In the genomic region with DNA sequence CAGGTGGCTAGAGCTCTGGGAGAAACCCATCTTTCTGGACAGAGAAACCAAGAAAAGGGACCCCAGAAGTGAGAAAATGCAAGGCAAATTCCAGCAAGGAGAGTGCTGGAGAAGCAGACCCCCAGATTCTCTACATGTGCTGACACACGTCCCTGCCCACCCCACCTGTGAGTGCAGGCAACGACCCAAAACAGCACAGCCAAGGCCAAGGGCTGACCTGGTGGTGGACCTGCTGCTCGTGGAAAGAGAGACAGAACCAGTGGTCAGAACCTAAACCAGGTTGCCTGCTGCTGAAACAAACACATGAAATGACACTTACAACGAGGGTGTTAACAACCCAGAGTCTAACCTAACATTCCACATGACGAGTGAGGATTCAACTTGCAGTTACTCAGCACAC, we compare ENCODE assay signal across 26 cellular contexts.
"Had no signal": no experiment of that assay in that cellular context is flagged by ENCODE, and none has a peak within 500 bp of the region (broad histone marks: within the 10 kb centered on the region; RNA-seq: fewer than 3 reads in every experiment).

No MANE protein-coding gene starts in this region.

- H3K27ac Mint-ChIP-seq: activated CD8-positive, alpha-beta memory T cell treated with anti-CD3 and anti-CD28 coated beads, Interleukin-2, amount 10 ng/mL, durations not matched to agents 7 days and 5 days; activated naive CD8-positive, alpha-beta T cell; WTC11 had no signal

- H3K36me3 Mint-ChIP-seq: activated CD8-positive, alpha-beta memory T cell treated with anti-CD3 and anti-CD28 coated beads, Interleukin-2, amount 10 ng/mL, durations not matched to agents 7 days and 5 days; activated naive CD8-positive, alpha-beta T cell had no signal

- H3K27me3 Mint-ChIP-seq: activated CD8-positive, alpha-beta memory T cell treated with anti-CD3 and anti-CD28 coated beads, Interleukin-2, amount 10 ng/mL, durations not matched to agents 7 days and 5 days; activated naive CD8-positive, alpha-beta T cell had no signal

- H3K36me3 ChIP-seq: breast epithelium had no signal

- H3K4me3 Mint-ChIP-seq: activated CD8-positive, alpha-beta memory T cell treated with anti-CD3 and anti-CD28 coated beads, Interleukin-2, amount 10 ng/mL, durations not matched to agents 7 days and 5 days; activated naive CD8-positive, alpha-beta T cell; activated T-cell treated with anti-CD3 and anti-CD28 coated beads, Interleukin-2, amount 50 U/mL, for 4 hours; WTC11 had no signal

- H3K27me3 ChIP-seq: breast epithelium, MG63, Peyer's patch, SJSA1 had no signal

- H3K27ac ChIP-seq: breast epithelium, Peyer's patch, SJSA1 had no signal

- H3K4me3 ChIP-seq: breast epithelium, MG63, Peyer's patch, SJSA1 had no signal

- H3K4me1 ChIP-seq: breast epithelium, Peyer's patch, SJSA1 had no signal

- DNase-seq: activated CD4-positive, alpha-beta T cell treated with anti-CD3 and anti-CD28 coated beads for 48 hours; activated CD4-positive, alpha-beta T cell treated with anti-CD3 and anti-CD28 coated beads, Interleukin-2, amount 50 U/mL, for 4 hours; activated CD4-positive, CD25-positive, alpha-beta regulatory T cell treated with anti-CD3 and anti-CD28 coated beads, Interleukin-2, amount 50 U/mL, for 72 hours; activated CD8-positive, alpha-beta memory T cell treated with anti-CD3 and anti-CD28 coated beads, Interleukin-2, amount 10 ng/mL, durations not matched to agents 7 days and 5 days; activated effector memory CD4-positive, alpha-beta T cell treated with anti-CD3 and anti-CD28 coated beads, Interleukin-2, amount 50 U/mL, for 16 hours; activated naive CD4-positive, alpha-beta T cell treated with Interleukin-2 at 50 U/mL for 16 hours; activated T-cell treated with anti-CD3 and anti-CD28 coated beads, Interleukin-2, amount 50 U/mL, for 4 hours; central memory CD4-positive, alpha-beta T cell; MG63; MV-4-11; NCI-H1092 treated with DMSO at 0.1 percent for 48 hours; NCI-H1417 treated with DMSO at 0.1 percent for 48 hours; NCI-H1694 treated with DMSO at 0.1 percent for 48 hours; NCI-H2081; NCI-H510A treated with DMSO at 0.1 percent for 48 hours; NCI-H69; NK-92 treated with Interleukin-12 subunit alpha and Interleukin-12 subunit beta, amount 100 ng/mL, for 24 hours; OCI-M1; Peyer's patch; SHP77; SW 1271 had no signal

- H3K9me3 Mint-ChIP-seq: activated T-cell treated with anti-CD3 and anti-CD28 coated beads, Interleukin-2, amount 50 U/mL, for 4 hours had no signal

- H3K4me1 Mint-ChIP-seq: activated CD8-positive, alpha-beta memory T cell treated with anti-CD3 and anti-CD28 coated beads, Interleukin-2, amount 10 ng/mL, durations not matched to agents 7 days and 5 days; WTC11 had no signal

- H3K9me3 ChIP-seq: breast epithelium, MG63, Peyer's patch, SJSA1 had no signal

- ATAC-seq: activated CD8-positive, alpha-beta memory T cell treated with anti-CD3 and anti-CD28 coated beads, Interleukin-2, amount 10 ng/mL, durations not matched to agents 7 days and 5 days; activated T-cell treated with anti-CD3 and anti-CD28 coated beads, Interleukin-2, amount 50 U/mL, for 4 hours; SK-N-SH treated with all-trans-retinoic acid at 6 μM for 48 hours; WTC11 had no signal
